In genomic region chr1:118097622-118098348, GRCh38 we compare ENCODE assay signal across 36 cellular contexts.
DNase-seq lines count a peak whose midpoint lies in the region; ATAC-seq, FAIRE-seq and TF ChIP-seq lines count a peak whose summit lies in the region.
"Had no signal": no experiment of that assay in that cellular context is flagged by ENCODE, and none has a peak within 500 bp of the region (broad histone marks: within the 10 kb centered on the region; RNA-seq: fewer than 3 reads in every experiment).

No MANE protein-coding gene starts in this region.

- H3K23ac ChIP-seq in IMR-90 (ENCODE audit: low read depth, low read length) = no peak overlapping the region

- H4K5ac ChIP-seq in IMR-90 (ENCODE audit: low read depth, low read length) = no peak overlapping the region

- no peak for TF ChIP-seq POLR2A in IMR-90 (IDR thresholded peaks at IDR 0.05; ENCODE audit: low read depth, low read length)

- H3K9ac ChIP-seq in IMR-90 (ENCODE audit: low read depth, low read length) = no peak overlapping the region

- no CpG with 5 or more reads among the region's 3 CpGs for WGBS in IMR-90 (ENCODE audit: extremely low coverage in 2 of 2, insufficient read length in 1 of 2), 2 experiments

- H3K4me1 Mint-ChIP-seq in CD8-positive, alpha-beta T cell (ENCODE audit: low read depth) = no peaks in the 10 kb centered on the region
- H3K4me1 Mint-ChIP-seq: activated CD8-positive, alpha-beta memory T cell treated with anti-CD3 and anti-CD28 coated beads, Interleukin-2, amount 10 ng/mL, durations not matched to agents 7 days and 5 days; activated naive CD8-positive, alpha-beta T cell treated with anti-CD3 and anti-CD28 coated beads for 36 hours; CD4-positive, CD25-positive, alpha-beta regulatory T cell had no signal

- TF ChIP-seq RAD21 in IMR-90 (IDR thresholded peaks at IDR 0.05; ENCODE audit: low read length) = no peak

- no TSS peak for BruUV-seq in IMR-90 (replicated peaks; lab: Mats Ljungman, UMichigan)

- no peak overlapping the region for H2AFZ ChIP-seq in IMR-90 (replicated peaks; ENCODE audit: low read length, poor library complexity)

- H4K91ac ChIP-seq in IMR-90 (ENCODE audit: insufficient read depth, low read depth, low read length) = no peak overlapping the region

- H3K27ac ChIP-seq in IMR-90 (ENCODE audit: insufficient read depth, low read length) (no peak overlapping the region), left lung (no peak overlapping the region)
- H3K27ac ChIP-seq in CD8-positive, alpha-beta T cell (ENCODE audit: low read depth, low read length) = no peak overlapping the region
- H3K27ac ChIP-seq: A549, dorsolateral prefrontal cortex, thoracic aorta had no signal

- TF ChIP-seq CTCF in AG04449 (IDR thresholded peaks at IDR 0.05; ENCODE audit: insufficient read depth, low read length, missing control alignments) (no peak), IMR-90 (conservative IDR thresholded peaks at IDR 0.05; ENCODE audit: low read depth, low read length) (no peak), bronchial epithelial cell (IDR thresholded peaks at IDR 0.05; ENCODE audit: insufficient read depth, low read length, severe bottlenecking) (no peak), left lung (IDR thresholded peaks at IDR 0.05) (no peak)
- TF ChIP-seq CTCF in CD8-positive, alpha-beta T cell (IDR thresholded peaks at IDR 0.05) = no peak

- H3K9me3 ChIP-seq in IMR-90 (ENCODE audit: control insufficient read depth, insufficient read depth, low read length) (no peaks in the 10 kb centered on the region), left lung (no peaks in the 10 kb centered on the region)
- no peaks in the 10 kb centered on the region for H3K9me3 ChIP-seq in CD8-positive, alpha-beta T cell (ENCODE audit: low read length)
- H3K9me3 ChIP-seq: A549, thoracic aorta had no signal

- no peaks in the 10 kb centered on the region for H3K9me3 Mint-ChIP-seq in CD8-positive, alpha-beta T cell
- H3K9me3 Mint-ChIP-seq: activated naive CD8-positive, alpha-beta T cell treated with anti-CD3 and anti-CD28 coated beads for 36 hours; activated T-cell treated with anti-CD3 and anti-CD28 coated beads, Interleukin-2, amount 50 U/mL, for 4 hours had no signal

- H3K36me3 ChIP-seq in IMR-90 (ENCODE audit: control insufficient read depth, insufficient read depth, low read length) (no peaks in the 10 kb centered on the region), bronchial epithelial cell (ENCODE audit: control insufficient read depth, insufficient read depth, low read length) (no peaks in the 10 kb centered on the region), left lung (no peaks in the 10 kb centered on the region)
- H3K36me3 ChIP-seq in CD8-positive, alpha-beta T cell (ENCODE audit: insufficient read depth, low read length) = no peaks in the 10 kb centered on the region
- H3K36me3 ChIP-seq: thoracic aorta had no signal

- FAIRE-seq in bronchial epithelial cell (lab: Jason Lieb, UNC) = no peak
- FAIRE-seq: A549, endometrium, GM18507, GM19239, H54, RCC 7860, small intestine, urothelium cell line had no signal

- no peak overlapping the region for H3K4me3 ChIP-seq in AG04449 (ENCODE audit: low read depth, low read length)
- no peak overlapping the region for H3K4me3 ChIP-seq in IMR-90 (ENCODE audit: insufficient read depth, low read depth, low read length)
- no peak overlapping the region for H3K4me3 ChIP-seq in bronchial epithelial cell (ENCODE audit: low read depth, low read length)
- H3K4me3 ChIP-seq in left lung = no peak overlapping the region
- H3K4me3 ChIP-seq in CD8-positive, alpha-beta T cell (ENCODE audit: low read depth, low read length) = no peak overlapping the region
- H3K4me3 ChIP-seq: A549, dorsolateral prefrontal cortex, thoracic aorta had no signal

- no peak overlapping the region for H3K4ac ChIP-seq in IMR-90 (ENCODE audit: low read depth, low read length)

- dilution Hi-C loops in IMR-90 (cut with HindIII; ENCODE audit: low sequenced_read_pairs, unreplicated experiment) = no loop called here

- H3K9me1 ChIP-seq in IMR-90 (ENCODE audit: insufficient read depth, low read length) = no peaks in the 10 kb centered on the region

- H3K18ac ChIP-seq in IMR-90 (ENCODE audit: low read depth, low read length) = 0 out of 2 replicates have a peak overlapping the region, but pooled peaks have one; percentile 31

- intact Hi-C loops in IMR-90 (cut with micrococcal nuclease) (no loop called here), left lung (cut with DNase I) (no loop called here)
- intact Hi-C loops in CD8-positive, alpha-beta T cell (cut with DNase I, micrococcal nuclease) = no loop called here

- no peak overlapping the region for H2BK120ac ChIP-seq in IMR-90 (ENCODE audit: low read depth, low read length)

- H3K27me3 ChIP-seq in IMR-90 (ENCODE audit: control insufficient read depth, insufficient read depth, low read length) = no peaks in the 10 kb centered on the region; the same call in 1 of the 2 replicates
- H3K27me3 ChIP-seq in bronchial epithelial cell (ENCODE audit: control insufficient read depth, insufficient read depth, low read length) = peaks cover 3% of the 10 kb centered on the region
- H3K27me3 ChIP-seq in left lung = no peaks in the 10 kb centered on the region
- H3K27me3 ChIP-seq in CD8-positive, alpha-beta T cell (ENCODE audit: insufficient read depth, low read length) = no peaks in the 10 kb centered on the region

- no peak overlapping the region for H3K4me3 Mint-ChIP-seq in CD8-positive, alpha-beta T cell
- H3K4me3 Mint-ChIP-seq: activated CD8-positive, alpha-beta memory T cell treated with anti-CD3 and anti-CD28 coated beads, Interleukin-2, amount 10 ng/mL, durations not matched to agents 7 days and 5 days; activated naive CD8-positive, alpha-beta T cell treated with anti-CD3 and anti-CD28 coated beads for 36 hours; activated T-cell treated with anti-CD3 and anti-CD28 coated beads, Interleukin-2, amount 50 U/mL, for 4 hours; CD4-positive, CD25-positive, alpha-beta regulatory T cell; natural killer cell treated with Interleukin-12 subunit alpha and Interleukin-12 subunit beta and Interleukin-15 and Interleukin-18, amount 100 ng/mL, for 72 hours; WTC11 had no signal

- H2BK15ac ChIP-seq in IMR-90 (ENCODE audit: low read depth, low read length) = no peak overlapping the region

- H2BK20ac ChIP-seq in IMR-90 (ENCODE audit: low read depth, low read length) = no peak overlapping the region

- H3K36me3 Mint-ChIP-seq in CD8-positive, alpha-beta T cell = no peaks in the 10 kb centered on the region
- H3K36me3 Mint-ChIP-seq: activated CD8-positive, alpha-beta memory T cell treated with anti-CD3 and anti-CD28 coated beads, Interleukin-2, amount 10 ng/mL, durations not matched to agents 7 days and 5 days; activated naive CD8-positive, alpha-beta T cell treated with anti-CD3 and anti-CD28 coated beads for 36 hours; CD4-positive, CD25-positive, alpha-beta regulatory T cell; natural killer cell treated with Interleukin-12 subunit alpha and Interleukin-12 subunit beta and Interleukin-15 and Interleukin-18, amount 100 ng/mL, for 72 hours; WTC11 had no signal

- no peaks in the 10 kb centered on the region for H4K20me1 ChIP-seq in IMR-90 (ENCODE audit: insufficient read depth, low read length)

- no peak overlapping the region for H3K27ac Mint-ChIP-seq in CD8-positive, alpha-beta T cell
- H3K27ac Mint-ChIP-seq: activated CD8-positive, alpha-beta memory T cell treated with anti-CD3 and anti-CD28 coated beads, Interleukin-2, amount 10 ng/mL, durations not matched to agents 7 days and 5 days; activated naive CD8-positive, alpha-beta T cell treated with anti-CD3 and anti-CD28 coated beads for 36 hours; CD4-positive, CD25-positive, alpha-beta regulatory T cell; natural killer cell treated with Interleukin-12 subunit alpha and Interleukin-12 subunit beta and Interleukin-15 and Interleukin-18, amount 100 ng/mL, for 72 hours; WTC11 had no signal

- in situ Hi-C loops in IMR-90 (cut with MboI; ENCODE audit: low sequenced_read_pairs) = no loop called here

- no peak overlapping the region for H4K8ac ChIP-seq in IMR-90 (ENCODE audit: low read depth in 2 of 2, low read length in 2 of 2)

- H2AK9ac ChIP-seq in IMR-90 (replicated peaks; ENCODE audit: low read depth, low read length, poor library complexity) = no peak overlapping the region

- peak overlapping the region; percentile 12; the same call in 1 of the 2 replicates for H3K4me2 ChIP-seq in IMR-90 (ENCODE audit: low read depth, low read length)
- H3K4me2 ChIP-seq: A549 had no signal

- no peak overlapping the region for H3K56ac ChIP-seq in IMR-90 (ENCODE audit: extremely low read depth, insufficient read depth, low read length)

- H2BK5ac ChIP-seq in IMR-90 (ENCODE audit: low read depth, low read length, poor library complexity, severe bottlenecking) = no peak overlapping the region

- CTCF ChIA-PET in AG04449 (lab: Yijun Ruan, JAX) (interaction anchor here (1.5 kb wide), 1 partner anchor 20 kb away, joined by 3 read pairs; no protein-coding TSS in a partner anchor), IMR-90 (lab: Yijun Ruan, JAX) (interaction anchor here (0.9 kb wide), 1 partner anchor 13 kb away, joined by 3 read pairs; no protein-coding TSS in a partner anchor)
- CTCF ChIA-PET in CD8-positive, alpha-beta T cell (lab: Charles Lee) = no interaction called here

- POLR2A ChIA-PET in AG04449 (lab: Yijun Ruan, JAX) = no interaction called here
- POLR2A ChIA-PET in IMR-90 (lab: Charles Lee; ENCODE audit: unreplicated experiment) = no interaction called here
- POLR2A ChIA-PET in CD8-positive, alpha-beta T cell (lab: Charles Lee) = no interaction called here

- H3K14ac ChIP-seq in IMR-90 (replicated peaks; ENCODE audit: low read depth, low read length) = no peak overlapping the region

- H3K4me1 ChIP-seq in IMR-90 (ENCODE audit: control insufficient read depth, insufficient read depth, low read length) = no peaks in the 10 kb centered on the region
- peaks cover 0 to 2% of the 10 kb centered on the region in 2 donors for H3K4me1 ChIP-seq in left lung
- H3K4me1 ChIP-seq in CD8-positive, alpha-beta T cell (ENCODE audit: insufficient read depth, low read length) = no peaks in the 10 kb centered on the region
- H3K4me1 ChIP-seq: A549 had no signal

- H2AK5ac ChIP-seq in IMR-90 (ENCODE audit: low read depth, low read length) = no peak overlapping the region

- ATAC-seq in IMR-90 (ENCODE audit: low read depth) = no peak
- ATAC-seq in left lung = peak; percentile 38
- no peak for ATAC-seq in GM18511 (IDR thresholded peaks at IDR 0.05; ENCODE audit: unreplicated experiment)
- no peak for ATAC-seq in CD8-positive, alpha-beta T cell
- ATAC-seq: A549; activated CD8-positive, alpha-beta memory T cell treated with anti-CD3 and anti-CD28 coated beads, Interleukin-2, amount 10 ng/mL, durations not matched to agents 7 days and 5 days; activated T-cell treated with anti-CD3 and anti-CD28 coated beads, Interleukin-2, amount 50 U/mL, for 4 hours; left colon; natural killer cell treated with Interleukin-12 subunit alpha and Interleukin-12 subunit beta and Interleukin-15 and Interleukin-18, amount 100 ng/mL, for 72 hours; WTC11 had no signal

- DNase-seq in AG04449 (ENCODE audit: low read depth, low spot score) (peak; percentile 73), IMR-90 (peak; percentile 32), bronchial epithelial cell (ENCODE audit: low read depth) (peak; percentile 42), left lung (no peak), GM19240 (ENCODE audit: insufficient read length, low spot score) (no peak), COLO829 (ENCODE audit: low spot score) (no peak)
- DNase-seq in CD8-positive, alpha-beta T cell = no peak
- DNase-seq: activated CD8-positive, alpha-beta memory T cell treated with anti-CD3 and anti-CD28 coated beads, Interleukin-2, amount 10 ng/mL, durations not matched to agents 7 days and 5 days; activated gamma-delta T cell; activated naive CD8-positive, alpha-beta T cell treated with anti-CD3 and anti-CD28 coated beads for 36 hours; activated T-cell treated with anti-CD3 and anti-CD28 coated beads, Interleukin-2, amount 50 U/mL, for 4 hours; AML-193; aorta; CD4-positive, CD25-positive, alpha-beta regulatory T cell; dorsolateral prefrontal cortex; EL; hippocampal formation; left colon; mammary epithelial cell; NCI-H1092; NCI-H187; NCI-H82; SIG-M5; small intestine; stimulated activated naive CD4-positive, alpha-beta T cell treated with Interleukin-2 at 50 U/mL for 16 hours had no signal

- H3K79me1 ChIP-seq in IMR-90 (ENCODE audit: low read depth in 1 of 2, low read length in 2 of 2) = no peaks in the 10 kb centered on the region

- H3K27me3 Mint-ChIP-seq in CD8-positive, alpha-beta T cell (ENCODE audit: low read depth) = peaks cover 2% of the 10 kb centered on the region
- H3K27me3 Mint-ChIP-seq: activated CD8-positive, alpha-beta memory T cell treated with anti-CD3 and anti-CD28 coated beads, Interleukin-2, amount 10 ng/mL, durations not matched to agents 7 days and 5 days had no signal

Comparison
In these comparisons a context has a peak if more than half of its experiments do, and no peak if none do; other contexts are left out.
1. DNase-seq: peak in AG04449 (single experiment), IMR-90 (single experiment) and bronchial epithelial cell (single experiment); none in left lung (0 of 2), GM19240 (single experiment), COLO829 (single experiment) and CD8-positive, alpha-beta T cell (0 of 7).